ENCODE assay signal across 15 cellular contexts in the genomic region with DNA sequence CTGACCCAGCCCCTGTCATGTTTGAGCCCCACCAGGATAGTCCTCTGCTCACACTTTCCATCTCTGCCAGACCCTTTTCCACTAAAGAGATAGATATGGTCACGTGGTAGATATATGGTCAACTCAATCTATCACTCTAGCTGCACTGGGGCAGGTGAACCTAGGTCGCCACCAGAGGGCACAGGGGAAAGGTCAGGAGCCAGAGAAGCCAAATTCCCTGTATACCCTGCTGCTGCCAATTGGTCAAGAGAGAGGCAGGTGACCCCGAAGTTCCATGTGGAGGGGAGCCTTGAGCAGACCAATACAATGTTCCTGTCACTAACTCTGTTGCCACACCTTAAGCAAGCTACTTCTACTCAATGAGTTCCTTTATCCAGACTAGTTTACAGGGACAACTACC.
A peak's percentile ranks its signal among the peaks of the same experiment; 100 is the strongest.
DNase-seq lines count a peak whose midpoint lies in the region; ATAC-seq and TF ChIP-seq lines count a peak whose summit lies in the region.
"Had no signal": no experiment of that assay in that cellular context is flagged by ENCODE, and none has a peak within 500 bp of the region (broad histone marks: within the 10 kb centered on the region; RNA-seq: fewer than 3 reads in every experiment).

No MANE protein-coding gene starts in this region.

- DNase-seq in LNCaP clone FGC (ENCODE audit: low read depth) (no peak), endodermal cell (peak; percentile 61), left lobe of liver (ENCODE audit: low spot score) (no peak), medulla oblongata (ENCODE audit: extremely low spot score) (no peak), NCI-H446 treated with DMSO at 0.1 percent for 48 hours (lab: John Stamatoyannopoulos, UW) (no peak)
- DNase-seq: BE2C; CD8-positive, alpha-beta T cell; COR-L47; DMS153; DMS79 treated with DMSO at 0.1 percent for 48 hours; EL; GOT3 had no signal

- H3K9me3 ChIP-seq in endodermal cell (ENCODE audit: control insufficient read depth, low read length) = peaks cover 10% of the 10 kb centered on the region
- H3K9me3 ChIP-seq: BE2C had no signal

- H3K4me3 ChIP-seq in LNCaP clone FGC (ENCODE audit: low read depth, low read length) = no peak overlapping the region
- H3K4me3 ChIP-seq in endodermal cell (ENCODE audit: low read length) = no peak overlapping the region
- H3K4me3 ChIP-seq: A549 had no signal

- no peaks in the 10 kb centered on the region for H3K27me3 ChIP-seq in endodermal cell (ENCODE audit: control insufficient read depth, insufficient read depth, low read length, poor library complexity, severe bottlenecking)
- H3K27me3 ChIP-seq: BE2C had no signal

- no peaks in the 10 kb centered on the region for H3K4me1 ChIP-seq in endodermal cell (ENCODE audit: control insufficient read depth, insufficient read depth, low read length)
- H3K4me1 ChIP-seq: A549, BE2C had no signal

- no peak overlapping the region for H3K9ac ChIP-seq in endodermal cell (ENCODE audit: extremely low read depth, low read length, poor library complexity, severe bottlenecking)

- H3K27ac Mint-ChIP-seq in endodermal cell = no peak overlapping the region
- H3K27ac Mint-ChIP-seq: CD14-positive monocyte; CD8-positive, alpha-beta T cell had no signal

- TF ChIP-seq CTCF in LNCaP clone FGC (IDR thresholded peaks at IDR 0.05; ENCODE audit: control insufficient read depth, extremely low read depth, insufficient read depth) (0 out of 2 replicates have a peak, but pooled peaks have one; percentile 7), endodermal cell (conservative IDR thresholded peaks at IDR 0.05) (peak; percentile 54)

- H3K9me3 Mint-ChIP-seq in endodermal cell = peaks cover 22% of the 10 kb centered on the region

- no peak overlapping the region for H3K4me3 Mint-ChIP-seq in endodermal cell
- H3K4me3 Mint-ChIP-seq: CD14-positive monocyte; CD8-positive, alpha-beta T cell had no signal

- H3K4me1 Mint-ChIP-seq in endodermal cell = peaks cover 7% of the 10 kb centered on the region
- H3K4me1 Mint-ChIP-seq: CD14-positive monocyte had no signal

- whole genome bisulfite sequencing in endodermal cell (ENCODE audit: insufficient coverage in 1 of 2, insufficient read length in 1 of 2), 2 experiments = 87% methylated on average over 3 of the region's 3 CpGs

- peaks cover 11% of the 10 kb centered on the region for H3K27me3 Mint-ChIP-seq in endodermal cell (ENCODE audit: insufficient read depth)

- H3K36me3 Mint-ChIP-seq in endodermal cell (ENCODE audit: low read depth) = no peaks in the 10 kb centered on the region
- H3K36me3 Mint-ChIP-seq: CD14-positive monocyte; CD8-positive, alpha-beta T cell had no signal

- ATAC-seq in left lobe of liver (peak; percentile 34), HG03108 (IDR thresholded peaks at IDR 0.05; ENCODE audit: unreplicated experiment) (no peak)
- ATAC-seq: A549; CD8-positive, alpha-beta T cell had no signal

- no peak overlapping the region for H3K27ac ChIP-seq in endodermal cell (ENCODE audit: low read depth, low read length)
- H3K27ac ChIP-seq: A549 had no signal

- H3K36me3 ChIP-seq in endodermal cell (ENCODE audit: control insufficient read depth, insufficient read depth, low read length) = no peaks in the 10 kb centered on the region
- H3K36me3 ChIP-seq: BE2C had no signal
